Comparison of ENCODE assay signal across 34 cellular contexts in the genomic region with DNA sequence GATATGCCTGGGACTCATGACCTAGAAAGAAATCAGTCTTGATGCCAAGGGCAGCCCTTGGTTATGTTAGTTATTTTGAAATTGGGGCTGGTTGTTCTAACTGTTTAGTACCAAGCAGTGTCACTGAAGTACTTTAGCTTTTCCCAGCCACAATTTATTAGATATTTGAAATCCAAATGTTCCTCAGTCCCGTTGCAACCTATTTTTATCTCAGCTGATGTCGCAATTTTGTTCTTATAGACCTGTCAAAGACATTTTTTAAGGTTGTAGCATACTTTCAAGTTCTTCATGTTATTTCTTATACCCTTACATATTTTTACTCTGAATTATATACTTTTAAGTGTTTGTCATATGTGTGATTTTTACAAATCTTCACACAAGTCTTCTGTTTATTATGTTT.
"Had no signal": no experiment of that assay in that cellular context is flagged by ENCODE, and none has a peak within 500 bp of the region (broad histone marks: within the 10 kb centered on the region; RNA-seq: fewer than 3 reads in every experiment).

No MANE protein-coding gene starts in this region.

- H3K27me3 ChIP-seq: body of pancreas, breast epithelium, cardiac muscle cell, dorsolateral prefrontal cortex, gastroesophageal sphincter, heart right ventricle, hepatocyte had no signal

- DNase-seq: activated CD4-positive, alpha-beta memory T cell treated with anti-CD3 and anti-CD28 coated beads, Interleukin-2, amount 10 ng/mL, durations not matched to agents 7 days and 5 days; activated CD4-positive, alpha-beta T cell treated with anti-CD3 and anti-CD28 coated beads for 1 hour; activated CD4-positive, alpha-beta T cell treated with anti-CD3 and anti-CD28 coated beads for 4 hours; activated CD4-positive, alpha-beta T cell treated with anti-CD3 and anti-CD28 coated beads, Interleukin-2, amount 10 ng/mL, durations not matched to agents 7 days and 5 days; activated CD4-positive, alpha-beta T cell treated with anti-CD3 and anti-CD28 coated beads, Interleukin-2, amount 50 U/mL, for 4 hours; activated CD4-positive, CD25-positive, alpha-beta regulatory T cell; activated CD8-positive, alpha-beta memory T cell treated with anti-CD3 and anti-CD28 coated beads, Interleukin-2, amount 50 U/mL, for 48 hours; activated gamma-delta T cell; activated naive CD4-positive, alpha-beta T cell; activated naive CD4-positive, alpha-beta T cell treated with anti-CD3 and anti-CD28 coated beads, Interleukin-2, amount 10 ng/mL, durations not matched to agents 7 days and 5 days; activated naive CD8-positive, alpha-beta T cell treated with anti-CD3 and anti-CD28 coated beads, Interleukin-2, amount 10 ng/mL, durations not matched to agents 7 days and 5 days; activated T-cell treated with anti-CD3 and anti-CD28 coated beads for 4 hours; activated T-cell treated with anti-CD3 and anti-CD28 coated beads, Interleukin-2, amount 50 U/mL, for 24 hours; activated T-cell treated with anti-CD3 and anti-CD28 coated beads, Interleukin-2, amount 50 U/mL, for 72 hours; amygdala; aorta; body of pancreas; central memory CD4-positive, alpha-beta T cell; cerebellar nuclear complex; dorsolateral prefrontal cortex; effector memory CD4-positive, alpha-beta T cell; endodermal cell; foreskin melanocyte; heart right ventricle; T-helper 1 cell; T-helper 17 cell; T1000 had no signal

- H2AFZ ChIP-seq: hepatocyte had no signal

- H3K4me2 ChIP-seq: hepatocyte had no signal

- H3K4me1 ChIP-seq: body of pancreas, breast epithelium, gastroesophageal sphincter, heart right ventricle had no signal

- H3K36me3 ChIP-seq: breast epithelium, cardiac muscle cell, gastroesophageal sphincter, heart right ventricle had no signal

- H3K27ac ChIP-seq: body of pancreas, breast epithelium, cardiac muscle cell, coronary artery, dorsolateral prefrontal cortex, gastroesophageal sphincter, heart right ventricle, hepatocyte had no signal

- ATAC-seq: activated naive CD4-positive, alpha-beta T cell treated with anti-CD3 and anti-CD28 coated beads, Interleukin-2, amount 50 U/mL, for 72 hours; activated T-cell treated with anti-CD3 and anti-CD28 coated beads, Interleukin-2, amount 50 U/mL, for 72 hours; body of pancreas; esophagus mucosa; gastroesophageal sphincter; heart right ventricle; T-helper 17 cell had no signal

- H3K4me3 ChIP-seq: body of pancreas, breast epithelium, cardiac muscle cell, coronary artery, dorsolateral prefrontal cortex, gastroesophageal sphincter, heart right ventricle, hepatocyte had no signal

- H3K9me3 ChIP-seq: body of pancreas, breast epithelium, gastroesophageal sphincter, heart right ventricle had no signal
